In the genomic region with DNA sequence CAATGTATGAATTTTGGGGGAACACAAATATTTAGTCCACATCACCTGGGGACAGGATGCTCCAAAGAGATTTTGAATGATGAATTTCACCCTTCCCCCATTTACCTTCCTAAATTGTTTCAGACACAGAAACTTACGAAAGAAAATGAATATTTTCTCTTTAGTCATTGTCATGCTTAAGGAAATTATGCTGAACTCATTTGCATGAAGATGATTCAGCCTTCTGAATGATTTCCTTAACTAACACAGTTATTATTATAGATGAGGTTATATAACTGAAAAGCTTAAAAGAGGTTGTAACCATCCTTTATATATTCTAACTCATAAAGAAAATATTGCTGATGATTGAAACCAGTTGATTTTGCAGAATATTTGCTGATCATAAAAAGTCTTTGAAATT, we compare ENCODE assay signal across 21 cellular contexts.
"Had no signal": no experiment of that assay in that cellular context is flagged by ENCODE, and none has a peak within 500 bp of the region (broad histone marks: within the 10 kb centered on the region; RNA-seq: fewer than 3 reads in every experiment).

No MANE protein-coding gene starts in this region.

- H3K9me3 ChIP-seq: mucosa of descending colon, right atrium auricular region, transverse colon had no signal

- H3K4me2 ChIP-seq: hepatocyte had no signal

- H3K4me3 ChIP-seq: hepatocyte, mucosa of descending colon, right atrium auricular region, transverse colon had no signal

- H3K4me1 ChIP-seq: right atrium auricular region, transverse colon had no signal

- H3K27ac ChIP-seq: hepatocyte, right atrium auricular region, transverse colon had no signal

- DNase-seq: activated CD4-positive, alpha-beta T cell treated with anti-CD3 and anti-CD28 coated beads, Interleukin-2, amount 50 U/mL, for 4 hours; activated CD8-positive, alpha-beta memory T cell treated with anti-CD3 and anti-CD28 coated beads for 24 hours; activated CD8-positive, alpha-beta memory T cell treated with anti-CD3 and anti-CD28 coated beads, Interleukin-2, amount 50 U/mL, for 4 hours; activated naive CD4-positive, alpha-beta T cell; activated naive CD8-positive, alpha-beta T cell treated with anti-CD3 and anti-CD28 coated beads for 36 hours; activated T-cell treated with anti-CD3 and anti-CD28 coated beads, Interleukin-2, amount 50 U/mL, for 24 hours; amygdala; effector CD8-positive, alpha-beta T cell; glutamatergic neuron; immature natural killer cell; left ventricle myocardium superior; mucosa of descending colon; nephron progenitor cell; posterior cingulate gyrus; stimulated activated CD4-positive, alpha-beta T cell treated with anti-CD3 and anti-CD28 coated beads, Interleukin-2, amount 100 ng/mL, for 24 hours; T-helper 9 cell; transverse colon had no signal

- H3K36me3 ChIP-seq: right atrium auricular region, transverse colon had no signal

- ATAC-seq: left ventricle myocardium superior, mucosa of descending colon, WTC11 had no signal

- FAIRE-seq: urothelium cell line had no signal

- H3K79me2 ChIP-seq: hepatocyte had no signal

- H2AFZ ChIP-seq: hepatocyte had no signal

- H3K27me3 ChIP-seq: hepatocyte, right atrium auricular region, transverse colon had no signal
